Comparison of ENCODE assay signal across 19 cellular contexts in genomic region chr17:21418446-21419298, GRCh38. TPM values are rescaled to one million over a fixed set of nuclear protein-coding genes. Genes with fewer than 3 reads are reported as not detected.
DNase-seq lines count a peak whose midpoint lies in the region; ATAC-seq and TF ChIP-seq lines count a peak whose summit lies in the region.
"Had no signal": no experiment of that assay in that cellular context is flagged by ENCODE, and none has a peak within 500 bp of the region (broad histone marks: within the 10 kb centered on the region; RNA-seq: fewer than 3 reads in every experiment).

No MANE protein-coding gene starts in this region.

- no peaks in the 10 kb centered on the region for H3K9me3 ChIP-seq in CD4-positive, alpha-beta memory T cell (ENCODE audit: control insufficient read depth in 1 of 2, low read length in 2 of 2)
- no peaks in the 10 kb centered on the region for H3K9me3 ChIP-seq in osteoblast (ENCODE audit: low read depth, low read length)
- H3K9me3 ChIP-seq: colonic mucosa, heart right ventricle, lower lobe of right lung, pancreas, SJCRH30 had no signal

- H3K36me3 ChIP-seq in CD4-positive, alpha-beta memory T cell (ENCODE audit: insufficient read depth, low read length), result no peaks in the 10 kb centered on the region
- H3K36me3 ChIP-seq in osteoblast (ENCODE audit: insufficient read depth, low read length), result no peaks in the 10 kb centered on the region
- H3K36me3 ChIP-seq: colonic mucosa, lower lobe of right lung, pancreas, SJCRH30, WERI-Rb-1 had no signal

- CTCF ChIA-PET in CD4-positive, alpha-beta memory T cell (lab: Charles Lee; ENCODE audit: partially characterized antibody), result no interaction called here

- no peaks in the 10 kb centered on the region for H3K9me3 Mint-ChIP-seq in activated T-cell treated with anti-CD3 and anti-CD28 coated beads, Interleukin-2, amount 50 U/mL, for 4 hours
- no peaks in the 10 kb centered on the region for H3K9me3 Mint-ChIP-seq in activated T-cell treated with anti-CD3 and anti-CD28 coated beads, Interleukin-2, amount 50 U/mL, for 24 hours
- peaks cover 0 to 6% (median 0%) of the 10 kb centered on the region in 8 donors for H3K9me3 Mint-ChIP-seq in CD4-positive, alpha-beta memory T cell
- H3K9me3 Mint-ChIP-seq: activated T-helper 2 cell treated with anti-CD3 and anti-CD28 coated beads, Interferon-gamma antibody, Interleukin-2, Interleukin-4, amounts not matched to agents 10 μg/mL and 5 μg/mL and 100 μg/mL, durations not matched to agents 14 hours and 24 hours and 36 hours had no signal

- H3K36me3 Mint-ChIP-seq in activated T-cell treated with anti-CD3 and anti-CD28 coated beads, Interleukin-2, amount 50 U/mL, for 4 hours (ENCODE audit: insufficient read depth), result no peaks in the 10 kb centered on the region
- H3K36me3 Mint-ChIP-seq in activated T-cell treated with anti-CD3 and anti-CD28 coated beads, Interleukin-2, amount 50 U/mL, for 24 hours (ENCODE audit: low read depth), result no peaks in the 10 kb centered on the region
- peaks cover 0 to 1% of the 10 kb centered on the region in 2 donors for H3K36me3 Mint-ChIP-seq in CD4-positive, alpha-beta memory T cell

- ATAC-seq in activated T-cell treated with anti-CD3 and anti-CD28 coated beads, Interleukin-2, amount 50 U/mL, for 4 hours, result peak; percentile 18 to 20
- ATAC-seq: heart right ventricle, K562, lower lobe of right lung, pancreas, PC-3 had no signal

- H4K20me1 ChIP-seq in osteoblast (ENCODE audit: insufficient read depth, low read length), result no peaks in the 10 kb centered on the region

- H3K4me2 ChIP-seq in osteoblast (ENCODE audit: insufficient read depth, low read length), result no peak overlapping the region

- H2AFZ ChIP-seq in osteoblast (ENCODE audit: low read length), result no peak overlapping the region

- TF ChIP-seq CTCF in coronary artery (IDR thresholded peaks at IDR 0.05), result no peak
- no peak for TF ChIP-seq CTCF in osteoblast (IDR thresholded peaks at IDR 0.05; ENCODE audit: extremely low read depth, low read depth, low read length)

- POLR2A ChIA-PET in CD4-positive, alpha-beta memory T cell (lab: Charles Lee; ENCODE audit: partially characterized antibody), result no interaction called here

- H3K27me3 ChIP-seq in CD4-positive, alpha-beta memory T cell (ENCODE audit: insufficient read depth, low read length), result no peaks in the 10 kb centered on the region
- no peaks in the 10 kb centered on the region for H3K27me3 ChIP-seq in osteoblast (ENCODE audit: insufficient read depth, low read length)
- H3K27me3 ChIP-seq: colonic mucosa, heart right ventricle, pancreas had no signal

- intact Hi-C loops in CD4-positive, alpha-beta memory T cell (cut with micrococcal nuclease), result no loop called here

- peaks cover 14% of the 10 kb centered on the region for H3K4me1 Mint-ChIP-seq in activated T-cell treated with anti-CD3 and anti-CD28 coated beads, Interleukin-2, amount 50 U/mL, for 4 hours (ENCODE audit: low read depth)
- H3K4me1 Mint-ChIP-seq in activated T-cell treated with anti-CD3 and anti-CD28 coated beads, Interleukin-2, amount 50 U/mL, for 24 hours (ENCODE audit: low read depth), result peaks cover 24% of the 10 kb centered on the region
- peaks cover 5 to 20% (median 14%) of the 10 kb centered on the region in 4 donors for H3K4me1 Mint-ChIP-seq in CD4-positive, alpha-beta memory T cell

- DNase-seq in activated T-cell treated with anti-CD3 and anti-CD28 coated beads, Interleukin-2, amount 50 U/mL, for 4 hours, result no peak
- no peak for DNase-seq in activated T-cell treated with anti-CD3 and anti-CD28 coated beads, Interleukin-2, amount 50 U/mL, for 24 hours
- DNase-seq in CD4-positive, alpha-beta memory T cell, result no peak
- DNase-seq in coronary artery (ENCODE audit: low spot score) (peak; percentile 45), osteoblast (ENCODE audit: insufficient read length, low spot score, missing footprints) (peak; percentile 73), C1 segment of cervical spinal cord (lab: John Stamatoyannopoulos, UW) (no peak), NCI-H524 (lab: John Stamatoyannopoulos, UW) (no peak), SHP77 (lab: John Stamatoyannopoulos, UW) (no peak)
- DNase-seq: colonic mucosa, DMS79 treated with DMSO at 0.1 percent for 48 hours, heart right ventricle, lower lobe of right lung, NCI-H1694 treated with DMSO at 0.1 percent for 48 hours, PC-3, WERI-Rb-1 had no signal

- peak overlapping the region; percentile 69 for H3K4me3 Mint-ChIP-seq in activated T-cell treated with anti-CD3 and anti-CD28 coated beads, Interleukin-2, amount 50 U/mL, for 4 hours
- no peak overlapping the region for H3K4me3 Mint-ChIP-seq in activated T-cell treated with anti-CD3 and anti-CD28 coated beads, Interleukin-2, amount 50 U/mL, for 24 hours
- peak overlapping the region in 7 of 8 donors; percentile 72 to 85 (median 78) for H3K4me3 Mint-ChIP-seq in CD4-positive, alpha-beta memory T cell

- no peak overlapping the region for H3K27ac Mint-ChIP-seq in activated T-cell treated with anti-CD3 and anti-CD28 coated beads, Interleukin-2, amount 50 U/mL, for 24 hours
- peak overlapping the region; percentile 65 to 94 (median 90) for H3K27ac Mint-ChIP-seq in CD4-positive, alpha-beta memory T cell
- H3K27ac Mint-ChIP-seq: activated T-helper 2 cell treated with anti-CD3 and anti-CD28 coated beads, Interferon-gamma antibody, Interleukin-2, Interleukin-4, amounts not matched to agents 10 μg/mL and 5 μg/mL and 100 μg/mL, durations not matched to agents 14 hours and 24 hours and 36 hours had no signal

- peak overlapping the region in 1 of 2 donors; percentile 43 for H3K4me3 ChIP-seq in CD4-positive, alpha-beta memory T cell (ENCODE audit: low read length in 2 of 2)
- no peak overlapping the region for H3K4me3 ChIP-seq in coronary artery
- no peak overlapping the region for H3K4me3 ChIP-seq in osteoblast (ENCODE audit: insufficient read depth, low read length)
- H3K4me3 ChIP-seq: colonic mucosa, heart right ventricle, K562, lower lobe of right lung, pancreas, SJCRH30 had no signal

- H3K79me2 ChIP-seq in osteoblast (ENCODE audit: insufficient read depth, low read length), result no peaks in the 10 kb centered on the region

- H3K4me1 ChIP-seq in CD4-positive, alpha-beta memory T cell (ENCODE audit: insufficient read depth, low read length), result peaks cover 10% of the 10 kb centered on the region
- H3K4me1 ChIP-seq in osteoblast (ENCODE audit: insufficient read depth, low read length), result peaks cover 3% of the 10 kb centered on the region
- H3K4me1 ChIP-seq: colonic mucosa, pancreas, SJCRH30 had no signal

- H3K27me3 Mint-ChIP-seq in activated T-cell treated with anti-CD3 and anti-CD28 coated beads, Interleukin-2, amount 50 U/mL, for 4 hours (ENCODE audit: low read depth), result no peaks in the 10 kb centered on the region
- H3K27me3 Mint-ChIP-seq in activated T-cell treated with anti-CD3 and anti-CD28 coated beads, Interleukin-2, amount 50 U/mL, for 24 hours, result no peaks in the 10 kb centered on the region
- H3K27me3 Mint-ChIP-seq in CD4-positive, alpha-beta memory T cell, result peaks cover 0 to 3% of the 10 kb centered on the region in 2 donors

- no peak overlapping the region for H3K27ac ChIP-seq in CD4-positive, alpha-beta memory T cell (ENCODE audit: low read depth, low read length)
- H3K27ac ChIP-seq in coronary artery (no peak overlapping the region), osteoblast (ENCODE audit: low read depth, low read length) (no peak overlapping the region)
- H3K27ac ChIP-seq: colonic mucosa, heart right ventricle, lower lobe of right lung, pancreas, SJCRH30, WERI-Rb-1 had no signal

RNA-seq across cellular contexts. Expression of gene KCNJ12, which starts 42.5 kb away (rescaled TPM):
- under 1 TPM in 1 of 3 donors, not detected in 2; 0.05 TPM for total RNA-seq in activated T-cell treated with anti-CD3 and anti-CD28 coated beads, Interleukin-2, amount 50 U/mL, for 4 hours
- total RNA-seq in CD4-positive, alpha-beta memory T cell, result not detected
- not detected for polyA plus RNA-seq in CD4-positive, alpha-beta memory T cell
- total RNA-seq in osteoblast, result under 0.01 and 0.29 TPM in 2 replicates
- total RNA-seq: activated T-helper 2 cell treated with anti-CD3 and anti-CD28 coated beads, Interferon-gamma antibody, Interleukin-2, Interleukin-4, amounts not matched to agents 10 μg/mL and 5 μg/mL and 100 μg/mL, durations not matched to agents 14 hours and 24 hours and 36 hours had no signal
- polyA plus RNA-seq: K562 had no signal

Comparison
In these comparisons a context has a peak if more than half of its experiments do, and no peak if none do; other contexts are left out.
1. DNase-seq: peak in coronary artery (single experiment) and osteoblast (single experiment); none in activated T-cell treated with anti-CD3 and anti-CD28 coated beads, Interleukin-2, amount 50 U/mL, for 4 hours (single experiment), activated T-cell treated with anti-CD3 and anti-CD28 coated beads, Interleukin-2, amount 50 U/mL, for 24 hours (single experiment), CD4-positive, alpha-beta memory T cell (0 of 5), C1 segment of cervical spinal cord (0 of 14), NCI-H524 (0 of 2) and SHP77 (0 of 2).